9 cellular contexts compared by ENCODE assay signal in genomic region chr3:4421121-4421520, GRCh38. TPM values are rescaled to one million over a fixed set of nuclear protein-coding genes. Genes with fewer than 3 reads are reported as not detected.
A peak's percentile ranks its signal among the peaks of the same experiment; 100 is the strongest.
DNase-seq lines count a peak whose midpoint lies in the region; ATAC-seq, FAIRE-seq and TF ChIP-seq lines count a peak whose summit lies in the region.
"Had no signal": no experiment of that assay in that cellular context is flagged by ENCODE, and none has a peak within 500 bp of the region (broad histone marks: within the 10 kb centered on the region; RNA-seq: fewer than 3 reads in every experiment).

No MANE protein-coding gene starts in this region.

- no peak for TF ChIP-seq POLR2A in endothelial cell of umbilical vein (IDR thresholded peaks at IDR 0.05; ENCODE audit: low read depth, low read length)

- dilution Hi-C loops in endothelial cell of umbilical vein (cut with MboI; ENCODE audit: extremely low pct_ligation_motif_present, low sequenced_read_pairs), result no loop called here

- no peak overlapping the region for H3K4me2 ChIP-seq in endothelial cell of umbilical vein (ENCODE audit: insufficient read depth, low read length)

- H3K36me3 ChIP-seq in endothelial cell of umbilical vein (ENCODE audit: control insufficient read depth in 2 of 2, extremely low read depth in 1 of 2, insufficient read depth in 2 of 2, low read length in 2 of 2) (peaks cover 0 to 2% of the 10 kb centered on the region in 2 experiments), aorta (ENCODE audit: control insufficient read depth in 1 of 2, insufficient read depth in 2 of 2, low read length in 1 of 2) (peaks cover 0 to 1% of the 10 kb centered on the region in 2 donors)

- ATAC-seq in GM21526 (IDR thresholded peaks at IDR 0.05; ENCODE audit: low FRiP score, unreplicated experiment) (peak; percentile 59), aorta (ENCODE audit: low FRiP score) (no peak)
- ATAC-seq: body of pancreas had no signal

- no peaks in the 10 kb centered on the region for H4K20me1 ChIP-seq in endothelial cell of umbilical vein (replicated peaks; ENCODE audit: control insufficient read depth, extremely low read depth, insufficient read depth, low read length)

- 86 to 89% methylated on average over 2 of the region's 2 CpGs for WGBS in aorta, 2 donors

- H3K9me3 Mint-ChIP-seq in mesothelial cell of epicardium, result no peaks in the 10 kb centered on the region

- POLR2A ChIA-PET in endothelial cell of umbilical vein (lab: Charles Lee), result no interaction called here

- H3K4me3 ChIP-seq in endothelial cell of umbilical vein (replicated peaks in 1 of 3; ENCODE audit: insufficient read depth in 1 of 3, low read depth in 1 of 3, low read length in 3 of 3), result no peak overlapping the region
- no peak overlapping the region for H3K4me3 ChIP-seq in aorta (ENCODE audit: low read length in 2 of 2)
- H3K4me3 ChIP-seq: body of pancreas had no signal

- H3K27ac Mint-ChIP-seq in mesothelial cell of epicardium, result no peak overlapping the region

- no peak overlapping the region for H3K4me3 Mint-ChIP-seq in mesothelial cell of epicardium

- CTCF ChIA-PET in endothelial cell of umbilical vein (lab: Charles Lee), result no interaction called here

- H3K36me3 Mint-ChIP-seq in mesothelial cell of epicardium, result peaks cover 5% of the 10 kb centered on the region

- no peaks in the 10 kb centered on the region for H3K9me1 ChIP-seq in endothelial cell of umbilical vein (replicated peaks; ENCODE audit: control insufficient read depth, extremely low read depth, insufficient read depth, low read length)

- H3K27me3 ChIP-seq in endothelial cell of umbilical vein (ENCODE audit: control insufficient read depth in 2 of 2, insufficient read depth in 2 of 2, low read length in 2 of 2), result no peaks in the 10 kb centered on the region
- H3K27me3 ChIP-seq in aorta (ENCODE audit: control insufficient read depth in 1 of 2, insufficient read depth in 2 of 2, low read length in 1 of 2), result no peaks in the 10 kb centered on the region
- H3K27me3 ChIP-seq: body of pancreas had no signal

- no peaks in the 10 kb centered on the region for H3K27me3 Mint-ChIP-seq in mesothelial cell of epicardium (ENCODE audit: low read depth)

- no peaks in the 10 kb centered on the region for H3K9me3 ChIP-seq in endothelial cell of umbilical vein (replicated peaks; ENCODE audit: control insufficient read depth, insufficient read depth, low read length)
- H3K9me3 ChIP-seq in aorta (ENCODE audit: control insufficient read depth, low read length), result no peaks in the 10 kb centered on the region
- H3K9me3 ChIP-seq: body of pancreas had no signal

- no peaks in the 10 kb centered on the region for H3K79me2 ChIP-seq in endothelial cell of umbilical vein (ENCODE audit: control insufficient read depth, insufficient read depth, low read length)

- H2AFZ ChIP-seq in endothelial cell of umbilical vein (ENCODE audit: low read depth, low read length), result no peak overlapping the region

- DNase-seq in EL (peak; percentile 71), HTR-8/SVneo (ENCODE audit: insufficient read length, low spot score) (peak; percentile 22), endothelial cell of umbilical vein (ENCODE audit: low read depth, low spot score) (no peak), mesothelial cell of epicardium (ENCODE audit: low spot score in 2 of 2, unreplicated experiment in 2 of 2) (no peak), T-helper 9 cell (no peak), KG1 (lab: John Stamatoyannopoulos, UW) (no peak), aorta (no peak)

- intact Hi-C loops in endothelial cell of umbilical vein (cut with micrococcal nuclease) (no loop called here), aorta (cut with DNase I) (no loop called here)

- no peaks in the 10 kb centered on the region for H3K4me1 ChIP-seq in endothelial cell of umbilical vein (ENCODE audit: control insufficient read depth, extremely low read depth, insufficient read depth, low read length)
- peaks cover 2 to 16% of the 10 kb centered on the region in 2 donors for H3K4me1 ChIP-seq in aorta (ENCODE audit: control insufficient read depth in 1 of 2, insufficient read depth in 2 of 2, low read length in 2 of 2)
- H3K4me1 ChIP-seq: body of pancreas had no signal

- H3K27ac ChIP-seq in endothelial cell of umbilical vein (ENCODE audit: insufficient read depth, low read depth, low read length) (no peak overlapping the region), aorta (ENCODE audit: low read depth in 1 of 2, low read length in 2 of 2) (no peak overlapping the region)
- H3K27ac ChIP-seq: body of pancreas had no signal

- no peak for TF ChIP-seq CTCF in endothelial cell of umbilical vein (IDR thresholded peaks at IDR 0.05; ENCODE audit: extremely low read depth in 1 of 2, insufficient read depth in 1 of 2, low read depth in 1 of 2, low read length in 2 of 2)
- TF ChIP-seq CTCF in mesothelial cell of epicardium (IDR thresholded peaks at IDR 0.05; ENCODE audit: unreplicated experiment), result no peak

- BruUV-seq in endothelial cell of umbilical vein (replicated peaks; lab: Mats Ljungman, UMichigan), result no TSS peak

- H3K4me1 Mint-ChIP-seq in mesothelial cell of epicardium, result peaks cover 7% of the 10 kb centered on the region

- no peak for FAIRE-seq in HTR-8/SVneo (lab: Jason Lieb, UNC)
- FAIRE-seq in endothelial cell of umbilical vein (lab: Jason Lieb, UNC), result peak; percentile 68

- H3K9ac ChIP-seq in endothelial cell of umbilical vein (replicated peaks; ENCODE audit: extremely low read depth, insufficient read depth, low read length), result no peak overlapping the region

TF ChIP-seq in endothelial cell of umbilical vein, 7 proteins besides CTCF, POLR2A, EP300 and RAD21:
- TF ChIP-seq FOS (IDR thresholded peaks at IDR 0.05; ENCODE audit: borderline replicate concordance, insufficient read depth, low read length) (peak; percentile 54), MAX (IDR thresholded peaks at IDR 0.05; ENCODE audit: insufficient read depth, insufficient read length) (no peak), JUN (IDR thresholded peaks at IDR 0.05; ENCODE audit: borderline replicate concordance, insufficient read depth, insufficient read length, low read depth) (peak; percentile 31)

RNA-seq across cellular contexts. Expression of gene SUMF1, which starts 45.9 kb away (rescaled TPM):
- total RNA-seq in endothelial cell of umbilical vein (26.6 and 31.5 TPM in 2 replicates), mesothelial cell of epicardium (26.5 to 31.3 TPM (median 28.7 TPM) in 3 replicates), aorta (10 to 100 TPM; 26.5 to 35.8 TPM)
- polyA plus RNA-seq in endothelial cell of umbilical vein (46.8 and 52.2 TPM in 2 replicates), aorta (10 to 100 TPM; 23.3 to 30.4 TPM)
- 31.8 and 34.5 TPM in 2 replicates for polyA plus RNA-seq in endothelial cell of umbilical vein (2011; cell fraction: cytosol; rRNA removed)
- 18.1 and 19.8 TPM in 2 replicates for polyA plus RNA-seq in endothelial cell of umbilical vein (2011; cell fraction: nucleus; rRNA removed)
- 27.8 and 28.8 TPM in 2 replicates for polyA plus RNA-seq in endothelial cell of umbilical vein (2012)
- polyA minus RNA-seq in endothelial cell of umbilical vein, result 34.7 and 45.9 TPM in 2 replicates
- polyA minus RNA-seq in endothelial cell of umbilical vein (2011; cell fraction: cytosol; rRNA and poly(A)+ RNA removed), result 11.6 TPM
- polyA minus RNA-seq in endothelial cell of umbilical vein (2011; cell fraction: nucleus; rRNA and poly(A)+ RNA removed), result 26.6 and 28.3 TPM in 2 replicates

Comparison
In these comparisons a context has a peak if more than half of its experiments do, and no peak if none do; other contexts are left out.
1. DNase-seq: peak in EL (single experiment) and HTR-8/SVneo (single experiment); none in endothelial cell of umbilical vein (single experiment), mesothelial cell of epicardium (0 of 2), T-helper 9 cell (single experiment), KG1 (single experiment) and aorta (0 of 2).